ENCODE assay signal across 14 cellular contexts in the genomic region with DNA sequence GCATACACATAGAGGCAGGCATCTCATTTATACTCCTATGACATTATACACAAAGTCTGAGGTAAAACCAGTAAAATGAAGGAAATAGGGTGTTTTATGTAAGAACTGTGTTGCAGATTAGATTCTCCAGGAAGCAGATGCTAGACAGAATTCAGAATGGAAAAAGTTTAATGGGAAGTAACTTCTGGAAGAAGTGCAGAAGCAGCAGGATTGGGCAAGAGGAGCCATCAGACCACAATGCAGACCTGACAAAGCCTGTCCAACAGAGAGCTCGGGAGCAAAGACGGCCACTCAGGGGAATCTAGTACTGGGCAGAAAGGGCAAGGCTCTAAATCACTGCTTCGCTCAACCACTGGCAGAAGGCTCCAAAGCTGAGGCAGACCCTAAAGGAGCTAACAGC. TPM values are rescaled to one million over a fixed set of nuclear protein-coding genes. Genes with fewer than 3 reads are reported as not detected.
DNase-seq lines count a peak whose midpoint lies in the region; ATAC-seq and TF ChIP-seq lines count a peak whose summit lies in the region.
"Had no signal": no experiment of that assay in that cellular context is flagged by ENCODE, and none has a peak within 500 bp of the region (broad histone marks: within the 10 kb centered on the region; RNA-seq: fewer than 3 reads in every experiment).

No MANE protein-coding gene starts in this region.

- H2BK5ac ChIP-seq in neuronal stem cell (ENCODE audit: low read length), result no peak overlapping the region

- H2BK12ac ChIP-seq in neuronal stem cell (ENCODE audit: low read length), result no peak overlapping the region

- H3K18ac ChIP-seq in neuronal stem cell (ENCODE audit: low read length), result no peak overlapping the region

- intact Hi-C loops in CD14-positive monocyte (cut with micrococcal nuclease), result no loop called here
- intact Hi-C loops in right cardiac atrium (cut with DNase I), result no loop called here

- H3K27me3 ChIP-seq in right cardiac atrium (ENCODE audit: control insufficient read depth, insufficient read depth), result no peaks in the 10 kb centered on the region
- no peaks in the 10 kb centered on the region for H3K27me3 ChIP-seq in neuronal stem cell (ENCODE audit: control insufficient read depth in 3 of 3, insufficient read depth in 3 of 3, low read depth in 1 of 3, low read length in 3 of 3)

- peaks cover 24 to 41% of the 10 kb centered on the region in 2 donors for H3K36me3 Mint-ChIP-seq in CD14-positive monocyte
- H3K36me3 Mint-ChIP-seq in brain, result peaks cover 25% of the 10 kb centered on the region

- ATAC-seq in right cardiac atrium (peak; percentile 78 to 84), GM18873 (IDR thresholded peaks at IDR 0.05; ENCODE audit: low FRiP score, unreplicated experiment) (no peak)

- no peak overlapping the region for H3K4ac ChIP-seq in neuronal stem cell (ENCODE audit: low read length)

- H4K8ac ChIP-seq in neuronal stem cell (ENCODE audit: low read depth, low read length), result no peak overlapping the region

- no peak overlapping the region for H3K14ac ChIP-seq in neuronal stem cell (ENCODE audit: low read length)

- WGBS in right cardiac atrium, result 49% methylated on average over 3 of the region's 3 CpGs
- no CpG with 5 or more reads among the region's 3 CpGs for WGBS in neuronal stem cell (ENCODE audit: extremely low coverage in 2 of 2, insufficient read length in 2 of 2, insufficient replicate concordance in 1 of 2), 2 donors

- H3K23ac ChIP-seq in neuronal stem cell (ENCODE audit: low read depth, low read length, poor library complexity), result no peak overlapping the region

- peaks cover 4% of the 10 kb centered on the region for H3K79me1 ChIP-seq in neuronal stem cell (ENCODE audit: low read depth, low read length)

- no peak overlapping the region for H4K91ac ChIP-seq in neuronal stem cell (ENCODE audit: low read depth, low read length, poor library complexity)

- DNase-seq in CD14-positive monocyte (ENCODE audit: low spot score) (no peak), right cardiac atrium (peak; percentile 58 to 61 (median 60)), putamen (ENCODE audit: low spot score) (peak; percentile 5), neuronal stem cell (ENCODE audit: low spot score) (no peak)
- DNase-seq in stimulated activated CD4-positive, alpha-beta T cell treated with anti-CD3 and anti-CD28 coated beads, Interleukin-1b, Interleukin-23, amount 100 ng/mL, for 48 hours, result no peak
- no peak for DNase-seq in activated naive CD4-positive, alpha-beta T cell treated with anti-CD3 and anti-CD28 coated beads, Interleukin-2, amount 50 U/mL, for 16 hours
- DNase-seq: activated naive CD4-positive, alpha-beta T cell treated with anti-CD3 and anti-CD28 coated beads for 36 hours; HCEC 1CT; NCI-H2029; occipital lobe; SIG-M5 had no signal

- TF ChIP-seq CTCF in CD14-positive monocyte (IDR thresholded peaks at IDR 0.05) (no peak), brain (conservative IDR thresholded peaks at IDR 0.05) (no peak)

- no peak overlapping the region for H2AFZ ChIP-seq in neuronal stem cell (ENCODE audit: low read length)

- H3K4me1 ChIP-seq in right cardiac atrium (ENCODE audit: control insufficient read depth, insufficient read depth, low read length) (peaks cover 10% of the 10 kb centered on the region), neuronal stem cell (ENCODE audit: control insufficient read depth in 2 of 2, insufficient read depth in 1 of 2, low read depth in 1 of 2, low read length in 2 of 2) (no peaks in the 10 kb centered on the region)

- H3K9me3 Mint-ChIP-seq in CD14-positive monocyte (no peaks in the 10 kb centered on the region), brain (no peaks in the 10 kb centered on the region)
- H3K9me3 Mint-ChIP-seq: activated naive CD4-positive, alpha-beta T cell treated with anti-CD3 and anti-CD28 coated beads for 36 hours had no signal

- H3K27ac ChIP-seq in right cardiac atrium (ENCODE audit: low read length) (no peak overlapping the region), neuronal stem cell (replicated peaks; ENCODE audit: low read length) (no peak overlapping the region)

- H3K27me3 Mint-ChIP-seq in CD14-positive monocyte (ENCODE audit: low read depth in 3 of 3) (peaks cover 0 to 2% (median 0%) of the 10 kb centered on the region in 3 donors), brain (peaks cover 3% of the 10 kb centered on the region)

- no peak overlapping the region for H3K4me3 Mint-ChIP-seq in CD14-positive monocyte
- no peak overlapping the region for H3K4me3 Mint-ChIP-seq in brain
- H3K4me3 Mint-ChIP-seq: activated naive CD4-positive, alpha-beta T cell treated with anti-CD3 and anti-CD28 coated beads for 36 hours had no signal

- H3K4me1 Mint-ChIP-seq in CD14-positive monocyte, result peaks cover 23% of the 10 kb centered on the region
- H3K4me1 Mint-ChIP-seq in brain, result peaks cover 35% of the 10 kb centered on the region

- H3K27ac Mint-ChIP-seq in CD14-positive monocyte (peak overlapping the region; percentile 25 to 83 (median 62)), brain (peak overlapping the region in 3 of 5 experiments; percentile 9 to 38 (median 23))
- H3K27ac Mint-ChIP-seq: activated naive CD4-positive, alpha-beta T cell treated with anti-CD3 and anti-CD28 coated beads for 36 hours had no signal

- H2BK120ac ChIP-seq in neuronal stem cell (ENCODE audit: low read depth, low read length), result no peak overlapping the region

- peaks cover 3 to 27% of the 10 kb centered on the region in 2 donors for H3K36me3 ChIP-seq in neuronal stem cell (replicated peaks in 1 of 2; ENCODE audit: control insufficient read depth in 2 of 2, insufficient read depth in 2 of 2, low read length in 2 of 2)

- H3K9me3 ChIP-seq in right cardiac atrium (ENCODE audit: control insufficient read depth, low read length), result no peaks in the 10 kb centered on the region
- no peaks in the 10 kb centered on the region for H3K9me3 ChIP-seq in neuronal stem cell (replicated peaks in 1 of 2; ENCODE audit: control insufficient read depth in 2 of 2, insufficient read depth in 1 of 2, low read depth in 1 of 2, low read length in 2 of 2)

- no peak overlapping the region for H2AK5ac ChIP-seq in neuronal stem cell (ENCODE audit: low read depth, low read length)

- no peak overlapping the region for H2BK15ac ChIP-seq in neuronal stem cell (ENCODE audit: low read length)

- H3K4me3 ChIP-seq in right cardiac atrium (ENCODE audit: low read length) (no peak overlapping the region), neuronal stem cell (ENCODE audit: low read length in 2 of 2) (no peak overlapping the region)
- H3K4me3 ChIP-seq: lung had no signal

- H3K4me2 ChIP-seq in neuronal stem cell (ENCODE audit: insufficient read depth, low read length, poor library complexity, severe bottlenecking), result no peak overlapping the region

- no peak overlapping the region for H3K9ac ChIP-seq in neuronal stem cell (ENCODE audit: low read depth, low read length, poor library complexity)

RNA-seq across cellular contexts. Expression of a gene that starts 33.7 kb away (rescaled TPM):
- polyA plus RNA-seq in CD14-positive monocyte, result 10 to 100 TPM; 11.6 to 16.9 TPM
- 27.0 TPM for polyA plus RNA-seq in brain (ENCODE audit: insufficient read depth, low read depth, low replicate concordance)
- total RNA-seq in right cardiac atrium, result 10 to 100 TPM; 15.7 to 18.1 (median 16.4) TPM
- polyA plus RNA-seq in right cardiac atrium, result 16.5 TPM
- 11.8 TPM for polyA plus RNA-seq in neuronal stem cell (2013, experiment 1 of 2)
- polyA plus RNA-seq in neuronal stem cell (2013, experiment 2 of 2), result 10.9 TPM

RNA-seq across cellular contexts. Expression of a gene that starts 48.5 kb away (rescaled TPM):
- polyA plus RNA-seq in CD14-positive monocyte (10 to 100 TPM; 46.4 to 47.2 TPM), brain (ENCODE audit: insufficient read depth, low read depth, low replicate concordance) (152 TPM), right cardiac atrium (70.7 TPM)
- total RNA-seq in right cardiac atrium, result 100 to 1,000 TPM; 106 to 132 (median 109) TPM
- 98.0 TPM for polyA plus RNA-seq in neuronal stem cell (2013, experiment 1 of 2)
- 96.9 TPM for polyA plus RNA-seq in neuronal stem cell (2013, experiment 2 of 2)

Comparison
In these comparisons a context has a peak if more than half of its experiments do, and no peak if none do; other contexts are left out.
1. DNase-seq: peak in right cardiac atrium (3 of 3) and putamen (single experiment); none in CD14-positive monocyte (single experiment), stimulated activated CD4-positive, alpha-beta T cell treated with anti-CD3 and anti-CD28 coated beads, Interleukin-1b, Interleukin-23, amount 100 ng/mL, for 48 hours (single experiment), neuronal stem cell (single experiment) and activated naive CD4-positive, alpha-beta T cell treated with anti-CD3 and anti-CD28 coated beads, Interleukin-2, amount 50 U/mL, for 16 hours (single experiment).